In genomic region chr15:74082450-74082849, GRCh38 we compare ENCODE assay signal across 9 cellular contexts. TPM values are rescaled to one million over a fixed set of nuclear protein-coding genes. Genes with fewer than 3 reads are reported as not detected.
"Had no signal": no experiment of that assay in that cellular context is flagged by ENCODE, and none has a peak within 500 bp of the region (broad histone marks: within the 10 kb centered on the region; RNA-seq: fewer than 3 reads in every experiment).

Gene GOLGA6A, minus strand, starts transcription at chr15:74082550. Its CDS starts 41 bp downstream, at chr15:74082509.

RNA-seq across cellular contexts. Expression of gene GOLGA6A, which starts in this region (rescaled TPM):
- total RNA-seq: PC-3, PC-9, Right ventricle myocardium inferior, Right ventricle myocardium superior, RPMI7951, SJCRH30, SJSA1, SK-MEL-5 had no signal
- polyA plus RNA-seq: SK-N-SH had no signal
